In genomic region chr7:95794917-95795515, GRCh38 we compare ENCODE assay signal across 9 cellular contexts. TPM values are rescaled to one million over a fixed set of nuclear protein-coding genes. Genes with fewer than 3 reads are reported as not detected.
DNase-seq lines count a peak whose midpoint lies in the region; ATAC-seq and TF ChIP-seq lines count a peak whose summit lies in the region.
"Had no signal": no experiment of that assay in that cellular context is flagged by ENCODE, and none has a peak within 500 bp of the region (broad histone marks: within the 10 kb centered on the region; RNA-seq: fewer than 3 reads in every experiment).

No MANE protein-coding gene starts in this region.

- no peaks in the 10 kb centered on the region for H3K4me1 ChIP-seq in psoas muscle

- DNase-seq in AG04449 (ENCODE audit: low read depth, low spot score): no peak
- DNase-seq in NCI-H146 (lab: John Stamatoyannopoulos, UW): peak; percentile 31
- peak; percentile 40 for DNase-seq in dermis blood vessel endothelial cell
- no peak for DNase-seq in type B pancreatic cell (ENCODE audit: extremely low spot score, unreplicated experiment)
- no peak for DNase-seq in psoas muscle
- DNase-seq in middle frontal gyrus (ENCODE audit: extremely low spot score, low spot score): no peak

- H3K4me1 Mint-ChIP-seq in type B pancreatic cell (ENCODE audit: unreplicated experiment): peaks cover 7% of the 10 kb centered on the region

- no peak overlapping the region for H3K27ac ChIP-seq in psoas muscle

- ATAC-seq in GM18868 (IDR thresholded peaks at IDR 0.05; ENCODE audit: unreplicated experiment): peak; percentile 65
- ATAC-seq in psoas muscle: no peak
- no peak for ATAC-seq in GM21737 (IDR thresholded peaks at IDR 0.05; ENCODE audit: unreplicated experiment)

- H3K27me3 Mint-ChIP-seq in type B pancreatic cell: peaks cover 5% of the 10 kb centered on the region
- H3K27me3 Mint-ChIP-seq: stimulated activated naive CD8-positive, alpha-beta T cell treated with anti-CD3 and anti-CD28 coated beads, Interleukin-15, Interleukin-2, amounts not matched to agents 100 ng/mL and 50 ng/mL, for 24 hours had no signal

- H3K9me3 ChIP-seq in psoas muscle: no peaks in the 10 kb centered on the region

- CTCF ChIA-PET in AG04449 (lab: Yijun Ruan, JAX): interaction anchor here (1.6 kb wide), 1 partner anchor 76 kb away, joined by 7 read pairs; no protein-coding TSS in a partner anchor

- intact Hi-C loops in psoas muscle (cut with DNase I): no loop called here

- TF ChIP-seq CTCF in AG04449 (IDR thresholded peaks at IDR 0.05; ENCODE audit: insufficient read depth, low read length, missing control alignments): peak; percentile 35
- TF ChIP-seq CTCF in type B pancreatic cell (conservative IDR thresholded peaks at IDR 0.05): peak; percentile 67
- TF ChIP-seq CTCF in psoas muscle (IDR thresholded peaks at IDR 0.05): no peak

- POLR2A ChIA-PET in AG04449 (lab: Yijun Ruan, JAX): no interaction called here

- H3K27ac Mint-ChIP-seq in type B pancreatic cell: no peak overlapping the region
- H3K27ac Mint-ChIP-seq: stimulated activated naive CD8-positive, alpha-beta T cell treated with anti-CD3 and anti-CD28 coated beads, Interleukin-15, Interleukin-2, amounts not matched to agents 100 ng/mL and 50 ng/mL, for 24 hours had no signal

- H3K36me3 ChIP-seq in psoas muscle (ENCODE audit: insufficient read depth in 1 of 2, low read depth in 1 of 2): no peaks in the 10 kb centered on the region

- H3K9me3 Mint-ChIP-seq in type B pancreatic cell: peaks cover 6% of the 10 kb centered on the region
- H3K9me3 Mint-ChIP-seq: stimulated activated naive CD8-positive, alpha-beta T cell treated with anti-CD3 and anti-CD28 coated beads, Interleukin-15, Interleukin-2, amounts not matched to agents 100 ng/mL and 50 ng/mL, for 24 hours had no signal

- no peaks in the 10 kb centered on the region for H3K36me3 Mint-ChIP-seq in type B pancreatic cell

- 80 to 86% (median 83%) methylated on average over 3 of the region's 3 CpGs for WGBS in psoas muscle, 3 donors

- no peak overlapping the region for H3K4me3 ChIP-seq in AG04449 (ENCODE audit: low read depth, low read length)
- H3K4me3 ChIP-seq in psoas muscle: no peak overlapping the region

- H3K4me3 Mint-ChIP-seq in type B pancreatic cell: no peak overlapping the region
- H3K4me3 Mint-ChIP-seq: stimulated activated naive CD8-positive, alpha-beta T cell treated with anti-CD3 and anti-CD28 coated beads, Interleukin-15, Interleukin-2, amounts not matched to agents 100 ng/mL and 50 ng/mL, for 24 hours had no signal

- H3K27me3 ChIP-seq in psoas muscle (ENCODE audit: insufficient read depth in 3 of 3, low read length in 2 of 3): no peaks in the 10 kb centered on the region

RNA-seq across cellular contexts. Expression of gene DYNC1I1, which starts 22.7 kb away (rescaled TPM):
- total RNA-seq in dermis blood vessel endothelial cell (12.0 and 15.1 TPM in 2 replicates), type B pancreatic cell (ENCODE audit: low replicate concordance) (2.5 and 4.0 TPM in 2 replicates), psoas muscle (10 to 100 TPM in 1 of 4 donors, 1 to 10 TPM in 3; 3.1 to 28.8 (median 7.4) TPM)
- polyA plus RNA-seq in psoas muscle: 1 to 10 TPM; 3.0 to 7.6 (median 6.8) TPM

Comparison
In these comparisons a context has a peak if more than half of its experiments do, and no peak if none do; other contexts are left out.
1. DNase-seq: peak in NCI-H146 (single experiment) and dermis blood vessel endothelial cell (single experiment); none in AG04449 (single experiment), type B pancreatic cell (single experiment), psoas muscle (0 of 2) and middle frontal gyrus (single experiment).